Comparison of ENCODE assay signal across 20 cellular contexts in genomic region chr3:174376346-174376745, GRCh38.
"Had no signal": no experiment of that assay in that cellular context is flagged by ENCODE, and none has a peak within 500 bp of the region (broad histone marks: within the 10 kb centered on the region; RNA-seq: fewer than 3 reads in every experiment).

No MANE protein-coding gene starts in this region.

- H3K4me2 ChIP-seq: smooth muscle cell had no signal

- H3K4me3 ChIP-seq: coronary artery, mucosa of descending colon, smooth muscle cell, transverse colon had no signal

- DNase-seq: activated CD4-positive, alpha-beta T cell treated with anti-CD3 and anti-CD28 coated beads for 1 hour; activated CD4-positive, alpha-beta T cell treated with anti-CD3 and anti-CD28 coated beads, Interleukin-2, amount 50 U/mL, for 48 hours; activated gamma-delta T cell; activated T-cell treated with anti-CD3 and anti-CD28 coated beads, Interleukin-2, amount 50 U/mL, for 48 hours; anterior cingulate cortex; caudate nucleus; effector CD8-positive, alpha-beta T cell; left colon; mammary epithelial cell; naive thymus-derived CD8-positive, alpha-beta T cell; substantia nigra; T-helper 9 cell; transverse colon had no signal

- H3K36me3 Mint-ChIP-seq: activated naive CD8-positive, alpha-beta T cell; naive thymus-derived CD8-positive, alpha-beta T cell; stimulated activated memory B cell treated with anti-CD40 and anti-IgM and Interleukin-4, amounts not matched to agents 10 μg/mL and 1 μg/mL and 100 μg/mL, for 72 hours had no signal

- H3K27ac Mint-ChIP-seq: activated naive CD8-positive, alpha-beta T cell; naive thymus-derived CD8-positive, alpha-beta T cell; progenitor cell of endocrine pancreas; stimulated activated memory B cell treated with anti-CD40 and anti-IgM and Interleukin-4, amounts not matched to agents 10 μg/mL and 1 μg/mL and 100 μg/mL, for 72 hours had no signal

- H3K4me1 Mint-ChIP-seq: naive thymus-derived CD8-positive, alpha-beta T cell; stimulated activated memory B cell treated with anti-CD40 and anti-IgM and Interleukin-4, amounts not matched to agents 10 μg/mL and 1 μg/mL and 100 μg/mL, for 72 hours had no signal

- H3K27me3 Mint-ChIP-seq: activated naive CD8-positive, alpha-beta T cell; naive thymus-derived CD8-positive, alpha-beta T cell; progenitor cell of endocrine pancreas; stimulated activated memory B cell treated with anti-CD40 and anti-IgM and Interleukin-4, amounts not matched to agents 10 μg/mL and 1 μg/mL and 100 μg/mL, for 72 hours had no signal

- H3K27me3 ChIP-seq: neutrophil, transverse colon had no signal

- H3K4me3 Mint-ChIP-seq: activated naive CD8-positive, alpha-beta T cell; naive thymus-derived CD8-positive, alpha-beta T cell; stimulated activated memory B cell treated with anti-CD40 and anti-IgM and Interleukin-4, amounts not matched to agents 10 μg/mL and 1 μg/mL and 100 μg/mL, for 72 hours had no signal

- H3K27ac ChIP-seq: coronary artery, neutrophil, transverse colon had no signal

- H3K4me1 ChIP-seq: transverse colon had no signal

- H3K36me3 ChIP-seq: neutrophil, transverse colon had no signal

- H3K9me3 ChIP-seq: mucosa of descending colon, neutrophil, transverse colon had no signal
